Comparison of ENCODE assay signal across 11 cellular contexts in the genomic region with DNA sequence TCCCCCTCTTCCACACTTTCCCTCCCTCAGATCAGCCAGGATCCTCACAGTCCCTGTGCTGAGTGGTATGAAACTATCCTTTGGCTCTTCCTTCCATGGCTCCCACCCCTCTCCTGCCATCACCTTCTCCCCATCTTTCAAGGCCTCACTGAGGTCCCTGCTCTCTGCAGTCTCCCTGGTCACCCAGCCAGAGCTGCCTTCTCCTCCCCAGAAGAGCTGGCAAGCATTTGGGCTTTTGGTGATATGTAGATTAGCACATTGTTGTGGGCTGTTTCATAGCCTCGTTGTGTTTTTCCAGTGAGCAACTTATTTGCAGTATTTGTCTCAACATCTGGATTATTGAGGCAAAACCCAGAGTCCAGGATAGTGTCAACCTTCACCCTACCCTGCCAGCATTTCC. TPM values are rescaled to one million over a fixed set of nuclear protein-coding genes. Genes with fewer than 3 reads are reported as not detected.
DNase-seq lines count a peak whose midpoint lies in the region; ATAC-seq, FAIRE-seq and TF ChIP-seq lines count a peak whose summit lies in the region.
"Had no signal": no experiment of that assay in that cellular context is flagged by ENCODE, and none has a peak within 500 bp of the region (broad histone marks: within the 10 kb centered on the region; RNA-seq: fewer than 3 reads in every experiment).

No MANE protein-coding gene starts in this region.

- peak overlapping the region; percentile 95 for H3K9ac ChIP-seq in mesenchymal stem cell (ENCODE audit: low read length)
- H3K9ac ChIP-seq: BLaER1 had no signal

- no peak overlapping the region for H3K4me2 ChIP-seq in mesenchymal stem cell (ENCODE audit: low read length, poor library complexity, severe bottlenecking)
- H3K4me2 ChIP-seq: BLaER1 had no signal

- H3K27ac ChIP-seq in breast epithelium: peak overlapping the region; percentile 90 to 96
- H3K27ac ChIP-seq in mesenchymal stem cell (ENCODE audit: low read length, poor library complexity, severe bottlenecking): no peak overlapping the region
- H3K27ac ChIP-seq in thoracic aorta: peak overlapping the region; percentile 44 to 70
- H3K27ac ChIP-seq: BLaER1 had no signal

- H3K27ac Mint-ChIP-seq in activated CD4-positive, alpha-beta T cell treated with anti-CD3 and anti-CD28 coated beads, Interleukin-2, amount 10 ng/mL, durations not matched to agents 7 days and 5 days: peak overlapping the region; percentile 7

- H3K4me3 ChIP-seq in breast epithelium (peak overlapping the region; percentile 77 to 96 (median 88)), mesenchymal stem cell (ENCODE audit: insufficient read depth in 1 of 2, low read depth in 1 of 2, low read length in 2 of 2) (peak overlapping the region in 1 of 2 experiments; percentile 97), thoracic aorta (peak overlapping the region; percentile 82)
- H3K4me3 ChIP-seq: BLaER1 had no signal

- H2BK120ac ChIP-seq in mesenchymal stem cell (ENCODE audit: low read depth, low read length): no peak overlapping the region

- H3K23ac ChIP-seq in mesenchymal stem cell (ENCODE audit: low read length in 2 of 2): peak overlapping the region in 1 of 2 experiments; percentile 70

- peaks cover 4% of the 10 kb centered on the region for H3K27me3 Mint-ChIP-seq in activated CD4-positive, alpha-beta T cell treated with anti-CD3 and anti-CD28 coated beads, Interleukin-2, amount 10 ng/mL, durations not matched to agents 7 days and 5 days

- H3K14ac ChIP-seq in mesenchymal stem cell (ENCODE audit: low read length in 2 of 2): peak overlapping the region in 1 of 2 experiments; percentile 45

- H2BK5ac ChIP-seq in mesenchymal stem cell (ENCODE audit: low read depth, low read length, poor library complexity, severe bottlenecking): no peak overlapping the region

- no peak overlapping the region for H2AK5ac ChIP-seq in mesenchymal stem cell (ENCODE audit: low read length, severe bottlenecking)

- peak overlapping the region; percentile 81 for H3K4me3 Mint-ChIP-seq in activated CD4-positive, alpha-beta T cell treated with anti-CD3 and anti-CD28 coated beads, Interleukin-2, amount 10 ng/mL, durations not matched to agents 7 days and 5 days

- peaks cover 52% of the 10 kb centered on the region for H3K4me1 Mint-ChIP-seq in activated CD4-positive, alpha-beta T cell treated with anti-CD3 and anti-CD28 coated beads, Interleukin-2, amount 10 ng/mL, durations not matched to agents 7 days and 5 days

- peaks cover 30% of the 10 kb centered on the region for H3K79me1 ChIP-seq in mesenchymal stem cell (replicated peaks; ENCODE audit: low read length, poor library complexity, severe bottlenecking)

- H2BK12ac ChIP-seq in mesenchymal stem cell (ENCODE audit: low read length in 2 of 2): no peak overlapping the region

- TF ChIP-seq CTCF in breast epithelium (IDR thresholded peaks at IDR 0.05) (no peak), thoracic aorta (IDR thresholded peaks at IDR 0.05) (no peak)

- H3K36me3 Mint-ChIP-seq in activated CD4-positive, alpha-beta T cell treated with anti-CD3 and anti-CD28 coated beads, Interleukin-2, amount 10 ng/mL, durations not matched to agents 7 days and 5 days (ENCODE audit: low read depth): peaks cover 29% of the 10 kb centered on the region

- H2BK15ac ChIP-seq in mesenchymal stem cell (ENCODE audit: low read depth, poor library complexity, severe bottlenecking): peak overlapping the region; percentile 6

- H3K27me3 ChIP-seq in breast epithelium (no peaks in the 10 kb centered on the region), mesenchymal stem cell (ENCODE audit: control insufficient read depth in 1 of 2, insufficient read depth in 1 of 2, low read length in 2 of 2) (no peaks in the 10 kb centered on the region), thoracic aorta (replicated peaks; ENCODE audit: insufficient read depth) (no peaks in the 10 kb centered on the region)

- no peaks in the 10 kb centered on the region for H3K36me3 ChIP-seq in breast epithelium
- H3K36me3 ChIP-seq in mesenchymal stem cell (ENCODE audit: control insufficient read depth in 1 of 2, insufficient read depth in 2 of 2, low read depth in 1 of 2, low read length in 2 of 2): peaks cover 24 to 46% of the 10 kb centered on the region in 2 experiments
- peaks cover 16% of the 10 kb centered on the region for H3K36me3 ChIP-seq in thoracic aorta
- H3K36me3 ChIP-seq: BLaER1 had no signal

- ATAC-seq in thoracic aorta (ENCODE audit: insufficient number of reproducible peaks, low FRiP score, low read depth) (no peak), HG03520 (IDR thresholded peaks at IDR 0.05; ENCODE audit: unreplicated experiment) (no peak)

- H3K18ac ChIP-seq in mesenchymal stem cell (ENCODE audit: low read depth in 1 of 2, low read length in 2 of 2): no peak overlapping the region

- peak overlapping the region; percentile 47 for H4K8ac ChIP-seq in mesenchymal stem cell (ENCODE audit: low read length)

- WGBS in mesenchymal stem cell: 100% methylated on average over 1 of the region's 1 CpG

- H3K4ac ChIP-seq in mesenchymal stem cell (ENCODE audit: low read depth in 1 of 2, low read length in 2 of 2): peak overlapping the region in 1 of 2 experiments; percentile 3

- H3K9me3 ChIP-seq in breast epithelium (no peaks in the 10 kb centered on the region), mesenchymal stem cell (ENCODE audit: control insufficient read depth, low read length) (no peaks in the 10 kb centered on the region), thoracic aorta (no peaks in the 10 kb centered on the region)
- H3K9me3 ChIP-seq: BLaER1 had no signal

- POLR2A ChIA-PET in activated CD4-positive, alpha-beta T cell treated with anti-CD3 and anti-CD28 coated beads, Interleukin-2, amount 10 ng/mL, durations not matched to agents 7 days and 5 days (lab: Charles Lee): no interaction called here

- CTCF ChIA-PET in activated CD4-positive, alpha-beta T cell treated with anti-CD3 and anti-CD28 coated beads, Interleukin-2, amount 10 ng/mL, durations not matched to agents 7 days and 5 days (lab: Charles Lee): interaction anchor here (1.1 to 8.8 kb wide), 3 partner anchors 11 to 136 kb away, joined by 3 to 38 read pairs (median 9); no protein-coding TSS in a partner anchor

- DNase-seq in activated CD4-positive, alpha-beta T cell treated with anti-CD3 and anti-CD28 coated beads, Interleukin-2, amount 10 ng/mL, durations not matched to agents 7 days and 5 days: no peak
- DNase-seq in activated CD4-positive, alpha-beta T cell treated with anti-CD3 and anti-CD28 coated beads, Interleukin-2, amount 50 U/mL, for 1 hour: no peak
- DNase-seq in breast epithelium (ENCODE audit: low spot score in 2 of 2) (no peak), mesenchymal stem cell (no peak), thoracic aorta (ENCODE audit: low spot score) (no peak), globus pallidus (ENCODE audit: low spot score) (no peak), GM12891 (ENCODE audit: insufficient read length, low spot score) (no peak)
- DNase-seq: activated CD4-positive, alpha-beta T cell treated with anti-CD3 and anti-CD28 coated beads, Interleukin-2, amount 50 U/mL, for 48 hours; NCI-H82 had no signal

- no peak overlapping the region for H4K91ac ChIP-seq in mesenchymal stem cell (ENCODE audit: low read length)

- no peaks in the 10 kb centered on the region for H3K9me3 Mint-ChIP-seq in activated CD4-positive, alpha-beta T cell treated with anti-CD3 and anti-CD28 coated beads, Interleukin-2, amount 10 ng/mL, durations not matched to agents 7 days and 5 days

- FAIRE-seq in GM12891 (lab: Jason Lieb, UNC): no peak

- TF ChIP-seq POLR2A in breast epithelium (IDR thresholded peaks at IDR 0.05) (no peak), GM12891 (IDR thresholded peaks at IDR 0.05; ENCODE audit: low read depth, low read length) (no peak)

- H3K4me1 ChIP-seq in breast epithelium: peaks cover 4 to 14% of the 10 kb centered on the region in 2 donors
- H3K4me1 ChIP-seq in mesenchymal stem cell (ENCODE audit: control insufficient read depth, insufficient read depth, low read depth, low read length): peaks cover 39% of the 10 kb centered on the region
- H3K4me1 ChIP-seq in thoracic aorta (ENCODE audit: control insufficient read depth in 1 of 2, low read depth in 2 of 2): peaks cover 19 to 50% of the 10 kb centered on the region in 2 donors

- intact Hi-C loops in breast epithelium (cut with DNase I; ENCODE audit: low total_unique reads): loop anchor here (5.0 kb wide), 1 partner anchor 36 kb away; no protein-coding TSS in a partner anchor

- H2AFZ ChIP-seq in mesenchymal stem cell (ENCODE audit: low read depth, low read length): no peak overlapping the region

TF ChIP-seq in GM12891, 5 proteins besides CTCF, POLR2A, EP300 and RAD21:
- TF ChIP-seq TAF1 (IDR thresholded peaks at IDR 0.05; ENCODE audit: low read depth, low read length) (no peak), POU2F2 (IDR thresholded peaks at IDR 0.05; ENCODE audit: low read depth, low read length) (no peak), PAX5 (IDR thresholded peaks at IDR 0.05; ENCODE audit: insufficient read depth, low read length, severe bottlenecking) (no peak), SPI1 (IDR thresholded peaks at IDR 0.05; ENCODE audit: low read depth, low read length) (no peak), POLR2AphosphoS5 (IDR thresholded peaks at IDR 0.05; ENCODE audit: low read depth, low read length) (no peak)

RNA-seq across cellular contexts. Expression of gene CSF1, which starts 2.2 kb away (rescaled TPM):
- total RNA-seq in activated CD4-positive, alpha-beta T cell treated with anti-CD3 and anti-CD28 coated beads, Interleukin-2, amount 10 ng/mL, durations not matched to agents 7 days and 5 days: 10 to 100 TPM; 39.5 to 42.4 TPM
- total RNA-seq in breast epithelium (10 to 100 TPM; 28.2 to 54.7 (median 54.4) TPM), thoracic aorta (100 to 1,000 TPM; 146 to 171 TPM)
- 111 TPM for polyA plus RNA-seq in mesenchymal stem cell (2013, experiment 1 of 2)
- polyA plus RNA-seq in mesenchymal stem cell (2013, experiment 2 of 2): 109 TPM
- 4.8 TPM for polyA plus RNA-seq in GM12891 (2012; ENCODE audit: low read depth, missing spikeins)
